16 cellular contexts compared by ENCODE assay signal in genomic region chr13:50745542-50745941, GRCh38.
"Had no signal": no experiment of that assay in that cellular context is flagged by ENCODE, and none has a peak within 500 bp of the region (broad histone marks: within the 10 kb centered on the region; RNA-seq: fewer than 3 reads in every experiment).

No MANE protein-coding gene starts in this region.

- H3K4me3 ChIP-seq: dorsolateral prefrontal cortex, esophagus squamous epithelium, left lung, ovary, skin epidermis, tibial artery, vagina had no signal

- ATAC-seq: left lung; natural killer cell treated with Interleukin-12 subunit alpha and Interleukin-12 subunit beta and Interleukin-15 and Interleukin-18, amount 100 ng/mL, for 72 hours had no signal

- DNase-seq: activated CD4-positive, alpha-beta memory T cell treated with anti-CD3 and anti-CD28 coated beads for 36 hours; activated CD4-positive, CD25-positive, alpha-beta regulatory T cell treated with anti-CD3 and anti-CD28 coated beads, Interleukin-2, amount 50 U/mL, for 72 hours; activated gamma-delta T cell; activated T-cell treated with anti-CD3 and anti-CD28 coated beads, Interleukin-2, amount 50 U/mL, for 48 hours; amygdala; cerebellar nuclear complex; dorsolateral prefrontal cortex; esophagus squamous epithelium; left lung; ovary; T-helper 9 cell; tibial artery had no signal

- H3K27ac ChIP-seq: dorsolateral prefrontal cortex, esophagus squamous epithelium, left lung, ovary, skin epidermis, tibial artery, vagina had no signal

- H3K9me3 ChIP-seq: esophagus squamous epithelium, ovary, vagina had no signal

- H3K27me3 Mint-ChIP-seq: activated naive CD8-positive, alpha-beta T cell had no signal

- H3K27me3 ChIP-seq: dorsolateral prefrontal cortex, esophagus squamous epithelium, left lung, ovary, tibial artery, vagina had no signal

- H3K4me1 ChIP-seq: esophagus squamous epithelium, left lung, tibial artery, vagina had no signal

- H3K36me3 ChIP-seq: esophagus squamous epithelium, left lung, ovary, tibial artery, vagina had no signal

- H3K9me3 Mint-ChIP-seq: natural killer cell treated with Interleukin-12 subunit alpha and Interleukin-12 subunit beta and Interleukin-15 and Interleukin-18, amount 100 ng/mL, for 72 hours had no signal

- H3K4me3 Mint-ChIP-seq: activated CD4-positive, alpha-beta memory T cell treated with anti-CD3 and anti-CD28 coated beads for 36 hours; activated naive CD8-positive, alpha-beta T cell; natural killer cell treated with Interleukin-12 subunit alpha and Interleukin-12 subunit beta and Interleukin-15 and Interleukin-18, amount 100 ng/mL, for 72 hours had no signal

- H3K27ac Mint-ChIP-seq: activated CD4-positive, alpha-beta memory T cell treated with anti-CD3 and anti-CD28 coated beads for 36 hours; activated naive CD8-positive, alpha-beta T cell; natural killer cell treated with Interleukin-12 subunit alpha and Interleukin-12 subunit beta and Interleukin-15 and Interleukin-18, amount 100 ng/mL, for 72 hours had no signal

- H3K36me3 Mint-ChIP-seq: activated CD4-positive, alpha-beta memory T cell treated with anti-CD3 and anti-CD28 coated beads for 36 hours; activated naive CD8-positive, alpha-beta T cell; natural killer cell treated with Interleukin-12 subunit alpha and Interleukin-12 subunit beta and Interleukin-15 and Interleukin-18, amount 100 ng/mL, for 72 hours had no signal
